In the genomic region with DNA sequence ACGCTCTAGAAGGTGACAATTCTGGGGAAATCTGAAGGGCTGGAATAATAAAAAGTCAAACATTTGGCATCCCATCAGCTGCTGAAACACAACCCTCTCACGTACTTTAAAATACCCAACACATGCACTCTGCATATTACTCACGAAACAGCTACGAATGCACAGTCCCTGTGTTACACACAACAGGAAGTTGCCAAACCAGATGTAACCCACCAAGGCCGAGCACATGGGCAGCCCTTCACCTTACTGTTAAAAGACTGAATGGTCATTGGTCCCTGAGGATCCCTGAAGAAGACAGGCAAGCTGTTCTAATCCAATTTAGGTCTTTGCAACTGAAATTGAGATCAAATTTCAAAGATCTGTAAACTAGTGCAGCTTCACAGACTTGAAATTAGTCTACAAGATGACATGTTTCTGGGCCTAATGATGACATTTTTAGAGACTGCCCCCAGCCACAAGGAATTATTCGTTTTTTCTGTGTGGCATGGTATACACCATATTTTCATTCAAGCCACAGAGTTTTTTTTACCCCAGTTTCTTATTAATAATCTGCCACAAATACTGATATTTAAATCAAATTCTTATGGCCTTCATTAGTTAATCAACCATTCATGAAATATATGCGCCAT, we compare ENCODE assay signal across 8 cellular contexts. TPM values are rescaled to one million over a fixed set of nuclear protein-coding genes. Genes with fewer than 3 reads are reported as not detected.
DNase-seq lines count a peak whose midpoint lies in the region; ATAC-seq, FAIRE-seq and TF ChIP-seq lines count a peak whose summit lies in the region.

No MANE protein-coding gene starts in this region.

- H3K9me3 Mint-ChIP-seq in activated B cell treated with CpG ODN at 0.5 μM for 24 hours = peaks cover 10% of the 10 kb centered on the region

- H3K4me3 Mint-ChIP-seq in activated B cell treated with CpG ODN at 0.5 μM for 24 hours = peak overlapping the region; percentile 79

- ATAC-seq in GM19397 (IDR thresholded peaks at IDR 0.05; ENCODE audit: unreplicated experiment) (peak; percentile 66), HG03354 (IDR thresholded peaks at IDR 0.05; ENCODE audit: poor library complexity, severe bottlenecking, unreplicated experiment) (peak; percentile 84), activated B cell treated with CpG ODN at 0.5 μM for 24 hours (ENCODE audit: low read depth) (peak; percentile 69)

- no peaks in the 10 kb centered on the region for H3K36me3 ChIP-seq in muscle layer of duodenum (ENCODE audit: control insufficient read depth in 1 of 2, insufficient read depth in 2 of 2, low read length in 2 of 2)

- H3K4me1 ChIP-seq in muscle layer of duodenum (ENCODE audit: control insufficient read depth in 1 of 2, insufficient read depth in 2 of 2, low read length in 2 of 2) = peaks cover 0 to 3% of the 10 kb centered on the region in 2 donors

- FAIRE-seq in H54 (lab: Jason Lieb, UNC) = no peak

- POLR2A ChIA-PET in activated B cell treated with CpG ODN at 0.5 μM for 24 hours (lab: Charles Lee) = interaction anchor here (0.5 to 3.2 kb wide), 21 partner anchors 11 to 1558 kb away, joined by 3 to 68 read pairs (median 10); a partner anchor contains a TSS

- peak; percentile 81 for DNase-seq in EH (ENCODE audit: low read depth)
- no peak for DNase-seq in activated B cell treated with CpG ODN at 0.5 μM for 24 hours
- no peak for DNase-seq in dermis blood vessel endothelial cell
- no peak for DNase-seq in NCI-H1436 (lab: John Stamatoyannopoulos, UW)
- no peak for DNase-seq in H54 (ENCODE audit: insufficient read length, low spot score)

- no peaks in the 10 kb centered on the region for H3K27me3 ChIP-seq in muscle layer of duodenum (ENCODE audit: low read depth, low read length)

- TF ChIP-seq CTCF in activated B cell treated with CpG ODN at 0.5 μM for 24 hours (IDR thresholded peaks at IDR 0.05) = no peak

- H3K27ac Mint-ChIP-seq in activated B cell treated with CpG ODN at 0.5 μM for 24 hours = peak overlapping the region; percentile 92

- CTCF ChIA-PET in activated B cell treated with CpG ODN at 0.5 μM for 24 hours (lab: Charles Lee) = interaction anchor here (1.0 to 4.1 kb wide), 10 partner anchors 17 to 103 kb away, joined by 3 to 20 read pairs (median 4); no protein-coding TSS in a partner anchor

- no peak for TF ChIP-seq POLR2A in H54 (IDR thresholded peaks at IDR 0.05; ENCODE audit: low read depth, low read length)

- peak overlapping the region; percentile 35 for H3K27ac ChIP-seq in muscle layer of duodenum (ENCODE audit: low read length)

- no peaks in the 10 kb centered on the region for H3K27me3 Mint-ChIP-seq in activated B cell treated with CpG ODN at 0.5 μM for 24 hours

- H3K4me1 Mint-ChIP-seq in activated B cell treated with CpG ODN at 0.5 μM for 24 hours = peaks cover 34% of the 10 kb centered on the region

- intact Hi-C loops in activated B cell treated with CpG ODN at 0.5 μM for 24 hours (cut with micrococcal nuclease) = loop anchor here (1.0 to 2.0 kb wide), 8 partner anchors 21 to 79 kb away; a partner anchor contains a TSS

- peaks cover 22% of the 10 kb centered on the region for H3K36me3 Mint-ChIP-seq in activated B cell treated with CpG ODN at 0.5 μM for 24 hours (ENCODE audit: low read depth)

- peaks cover 0 to 8% of the 10 kb centered on the region in 2 donors for H3K9me3 ChIP-seq in muscle layer of duodenum (ENCODE audit: control insufficient read depth in 1 of 2, low read length in 2 of 2)

- no peak overlapping the region for H3K4me3 ChIP-seq in muscle layer of duodenum (ENCODE audit: low read depth in 1 of 2, low read length in 2 of 2)

RNA-seq across cellular contexts. Expression of a gene that starts 25.6 kb away (rescaled TPM):
- 155 and 156 TPM in 2 replicates for total RNA-seq in activated B cell treated with CpG ODN at 0.5 μM for 24 hours
- total RNA-seq in dermis blood vessel endothelial cell = 26.6 and 29.1 TPM in 2 replicates

RNA-seq across cellular contexts. Expression of a gene that starts 29.1 kb away (rescaled TPM):
- total RNA-seq in activated B cell treated with CpG ODN at 0.5 μM for 24 hours (24.3 and 24.8 TPM in 2 replicates), dermis blood vessel endothelial cell (2.9 and 4.0 TPM in 2 replicates)

RNA-seq across cellular contexts. Expression of a gene that starts 40.2 kb away (rescaled TPM):
- total RNA-seq in activated B cell treated with CpG ODN at 0.5 μM for 24 hours = 20.3 and 22.8 TPM in 2 replicates
- total RNA-seq in dermis blood vessel endothelial cell = 50.3 and 66.0 TPM in 2 replicates
